7 cellular contexts compared by ENCODE assay signal in the genomic region with DNA sequence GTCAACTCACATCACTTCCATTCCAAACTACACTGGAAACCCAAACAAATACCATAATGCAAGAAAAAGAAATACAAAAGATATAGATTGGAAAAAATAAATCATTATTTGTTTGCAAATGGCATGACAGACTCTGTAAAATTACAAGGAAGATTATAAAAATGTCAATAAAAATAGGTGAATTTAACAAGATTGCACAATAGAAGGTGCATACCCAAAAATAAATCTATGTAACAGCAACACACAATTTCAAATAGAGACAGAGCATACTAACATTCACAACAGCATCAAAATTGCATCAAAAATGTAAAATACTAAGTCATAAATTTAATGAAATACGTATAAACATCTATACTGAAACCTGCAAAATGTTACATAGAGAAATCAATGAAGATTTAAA.
"Had no signal": no experiment of that assay in that cellular context is flagged by ENCODE, and none has a peak within 500 bp of the region (broad histone marks: within the 10 kb centered on the region; RNA-seq: fewer than 3 reads in every experiment).

No MANE protein-coding gene starts in this region.

- H3K4me3 ChIP-seq: GM23248 had no signal

- H2AFZ ChIP-seq: GM23248 had no signal

- H3K27ac ChIP-seq: GM23248, HL-60 had no signal

- DNase-seq: GM23248, GOT3, H9, HCEC 1CT, KG1 had no signal

- FAIRE-seq: H54 had no signal

- H3K9ac ChIP-seq: GM23248 had no signal
